ENCODE assay signal across 8 cellular contexts in the genomic region with DNA sequence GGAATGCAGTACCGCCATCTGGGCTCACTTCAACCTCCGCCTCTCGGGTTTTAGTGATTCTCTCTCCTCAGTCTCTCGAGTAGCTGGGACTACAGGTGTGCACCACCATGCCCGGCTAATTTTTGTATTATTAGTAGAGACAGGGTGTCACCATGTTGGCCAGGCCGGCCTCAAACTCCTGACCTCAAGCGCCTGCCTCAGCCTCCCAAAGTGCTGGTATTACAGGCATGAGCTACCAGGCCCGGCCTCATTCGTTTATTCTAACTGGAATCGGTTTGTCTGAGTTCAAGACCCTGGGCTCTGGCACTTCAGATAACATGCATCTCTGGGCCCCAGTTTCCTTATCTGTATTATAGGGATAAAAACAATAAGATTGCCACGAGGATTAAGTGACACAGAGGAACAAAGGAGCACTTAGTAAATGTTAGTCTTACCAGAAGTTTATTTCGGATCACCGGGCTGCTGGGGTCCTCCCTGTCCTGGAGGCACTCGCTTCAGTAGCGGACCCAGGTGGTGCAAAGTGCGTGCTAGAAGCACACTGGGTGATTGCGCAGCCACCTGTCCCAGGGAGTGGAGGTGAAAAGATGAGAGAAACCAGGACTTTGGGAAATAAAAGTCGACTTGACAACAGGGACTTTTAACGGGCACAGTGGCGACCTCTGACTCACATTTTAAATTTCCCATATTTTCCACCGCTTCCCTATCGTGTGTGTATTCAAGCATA. TPM values are rescaled to one million over a fixed set of nuclear protein-coding genes. Genes with fewer than 3 reads are reported as not detected.
DNase-seq lines count a peak whose midpoint lies in the region; ATAC-seq, FAIRE-seq and TF ChIP-seq lines count a peak whose summit lies in the region.

No MANE protein-coding gene starts in this region.

- no peak for TF ChIP-seq RAD21 in A549 (conservative IDR thresholded peaks at IDR 0.05 in 1 of 2, IDR thresholded peaks at IDR 0.05 in 1 of 2)

- intact Hi-C loops in left lung (cut with DNase I) = no loop called here

- H3K9me3 ChIP-seq in A549 (no peaks in the 10 kb centered on the region), left lung (no peaks in the 10 kb centered on the region)

- H3K27me3 ChIP-seq in brain microvascular endothelial cell (replicated peaks) (peaks cover 2% of the 10 kb centered on the region), left lung (no peaks in the 10 kb centered on the region)

- no peak for TF ChIP-seq EP300 in A549 (IDR thresholded peaks at IDR 0.05)

- TF ChIP-seq CTCF in A549 (IDR thresholded peaks at IDR 0.05) (no peak), brain microvascular endothelial cell (IDR thresholded peaks at IDR 0.05; ENCODE audit: low read depth, low read length, missing control alignments) (no peak), left lung (IDR thresholded peaks at IDR 0.05) (no peak)

- H3K4me1 ChIP-seq in A549 = peaks cover 6% of the 10 kb centered on the region; the same call in 2 of the 3 replicates
- H3K4me1 ChIP-seq in left lung = peaks cover 0 to 25% of the 10 kb centered on the region in 2 donors

- ATAC-seq in A549 (peak; percentile 1 to 35; a peak in 4 of 6 replicates), left lung (peak; percentile 4)

- peak overlapping the region; percentile 78 for H3K4me2 ChIP-seq in A549

- H3K36me3 ChIP-seq in brain microvascular endothelial cell (replicated peaks) (no peaks in the 10 kb centered on the region), left lung (no peaks in the 10 kb centered on the region)

- H3K27ac ChIP-seq in A549 (peak overlapping the region; percentile 24 to 90; a peak in 4 of 6 replicates), brain microvascular endothelial cell (no peak overlapping the region), left lung (peak overlapping the region; percentile 16 to 82), temporal lobe (ENCODE audit: low read depth, low read length) (peak overlapping the region; percentile 55)

- CTCF ChIA-PET in A549 (lab: Yijun Ruan, JAX) = interaction anchor here (1.5 kb wide), 1 partner anchor 20 kb away, joined by 4 read pairs; no protein-coding TSS in a partner anchor

- in situ Hi-C loops in brain microvascular endothelial cell (cut with HindIII; ENCODE audit: low pct_ligation_motif_present, low sequenced_read_pairs) = no loop called here

- WGBS in A549 (ENCODE audit: missing lambda C conversion rate) = 53% methylated on average over 22 of the region's 22 CpGs

- no peak for FAIRE-seq in A549 (lab: Jason Lieb, UNC)

- POLR2A ChIA-PET in A549 (lab: Yijun Ruan, JAX) = interaction anchor here (0.6 to 1.6 kb wide), 8 partner anchors 9 to 780 kb away, joined by 3 to 7 read pairs (median 4); no protein-coding TSS in a partner anchor

- H3K4me3 ChIP-seq in A549 = peak overlapping the region; percentile 61
- H3K4me3 ChIP-seq in Jurkat, Clone E6-1 (ENCODE audit: low read length) = peak overlapping the region; percentile 34
- peak overlapping the region; percentile 63 for H3K4me3 ChIP-seq in brain microvascular endothelial cell (ENCODE audit: low read depth, low read length)
- H3K4me3 ChIP-seq in left lung = peak overlapping the region; percentile 56 to 65

- no peak for TF ChIP-seq POLR2A in A549 (IDR thresholded peaks at IDR 0.05; ENCODE audit: low read length)

- DNase-seq in A549 (ENCODE audit: low read depth in 1 of 2, low spot score in 1 of 2) = peak in 1 of 2 experiments; percentile 23
- no peak for DNase-seq in Jurkat, Clone E6-1 (ENCODE audit: low read depth, low spot score)
- no peak for DNase-seq in brain microvascular endothelial cell
- DNase-seq in left lung = no peak
- no peak for DNase-seq in SHP77 treated with DMSO at 0.1 percent for 48 hours (lab: John Stamatoyannopoulos, UW)
- DNase-seq in stimulated activated naive CD4-positive, alpha-beta T cell treated with Interleukin-2 at 50 U/mL for 16 hours (lab: John Stamatoyannopoulos, UW) = no peak
- no peak for DNase-seq in kidney glomerular epithelial cell (lab: John Stamatoyannopoulos, UW)

TF ChIP-seq in A549, 52 proteins besides CTCF, POLR2A, EP300 and RAD21:
- TF ChIP-seq, protein P1, sequence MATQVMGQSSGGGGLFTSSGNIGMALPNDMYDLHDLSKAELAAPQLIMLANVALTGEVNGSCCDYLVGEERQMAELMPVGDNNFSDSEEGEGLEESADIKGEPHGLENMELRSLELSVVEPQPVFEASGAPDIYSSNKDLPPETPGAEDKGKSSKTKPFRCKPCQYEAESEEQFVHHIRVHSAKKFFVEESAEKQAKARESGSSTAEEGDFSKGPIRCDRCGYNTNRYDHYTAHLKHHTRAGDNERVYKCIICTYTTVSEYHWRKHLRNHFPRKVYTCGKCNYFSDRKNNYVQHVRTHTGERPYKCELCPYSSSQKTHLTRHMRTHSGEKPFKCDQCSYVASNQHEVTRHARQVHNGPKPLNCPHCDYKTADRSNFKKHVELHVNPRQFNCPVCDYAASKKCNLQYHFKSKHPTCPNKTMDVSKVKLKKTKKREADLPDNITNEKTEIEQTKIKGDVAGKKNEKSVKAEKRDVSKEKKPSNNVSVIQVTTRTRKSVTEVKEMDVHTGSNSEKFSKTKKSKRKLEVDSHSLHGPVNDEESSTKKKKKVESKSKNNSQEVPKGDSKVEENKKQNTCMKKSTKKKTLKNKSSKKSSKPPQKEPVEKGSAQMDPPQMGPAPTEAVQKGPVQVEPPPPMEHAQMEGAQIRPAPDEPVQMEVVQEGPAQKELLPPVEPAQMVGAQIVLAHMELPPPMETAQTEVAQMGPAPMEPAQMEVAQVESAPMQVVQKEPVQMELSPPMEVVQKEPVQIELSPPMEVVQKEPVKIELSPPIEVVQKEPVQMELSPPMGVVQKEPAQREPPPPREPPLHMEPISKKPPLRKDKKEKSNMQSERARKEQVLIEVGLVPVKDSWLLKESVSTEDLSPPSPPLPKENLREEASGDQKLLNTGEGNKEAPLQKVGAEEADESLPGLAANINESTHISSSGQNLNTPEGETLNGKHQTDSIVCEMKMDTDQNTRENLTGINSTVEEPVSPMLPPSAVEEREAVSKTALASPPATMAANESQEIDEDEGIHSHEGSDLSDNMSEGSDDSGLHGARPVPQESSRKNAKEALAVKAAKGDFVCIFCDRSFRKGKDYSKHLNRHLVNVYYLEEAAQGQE (IDR thresholded peaks at IDR 0.05) = no peak
- TF ChIP-seq EHMT2 (IDR thresholded peaks at IDR 0.05; ENCODE audit: low read depth) (no peak), POLR2AphosphoS2 (conservative IDR thresholded peaks at IDR 0.05; ENCODE audit: low read length) (no peak), CHD4 (IDR thresholded peaks at IDR 0.05; ENCODE audit: borderline replicate concordance) (no peak), NR3C1 (IDR thresholded peaks at IDR 0.05) (no peak)
- TF ChIP-seq, protein P2, sequence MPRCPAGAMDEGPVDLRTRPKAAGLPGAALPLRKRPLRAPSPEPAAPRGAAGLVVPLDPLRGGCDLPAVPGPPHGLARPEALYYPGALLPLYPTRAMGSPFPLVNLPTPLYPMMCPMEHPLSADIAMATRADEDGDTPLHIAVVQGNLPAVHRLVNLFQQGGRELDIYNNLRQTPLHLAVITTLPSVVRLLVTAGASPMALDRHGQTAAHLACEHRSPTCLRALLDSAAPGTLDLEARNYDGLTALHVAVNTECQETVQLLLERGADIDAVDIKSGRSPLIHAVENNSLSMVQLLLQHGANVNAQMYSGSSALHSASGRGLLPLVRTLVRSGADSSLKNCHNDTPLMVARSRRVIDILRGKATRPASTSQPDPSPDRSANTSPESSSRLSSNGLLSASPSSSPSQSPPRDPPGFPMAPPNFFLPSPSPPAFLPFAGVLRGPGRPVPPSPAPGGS (IDR thresholded peaks at IDR 0.05) = no peak
- TF ChIP-seq, protein P3, sequence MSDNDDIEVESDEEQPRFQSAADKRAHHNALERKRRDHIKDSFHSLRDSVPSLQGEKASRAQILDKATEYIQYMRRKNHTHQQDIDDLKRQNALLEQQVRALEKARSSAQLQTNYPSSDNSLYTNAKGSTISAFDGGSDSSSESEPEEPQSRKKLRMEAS (IDR thresholded peaks at IDR 0.05) = no peak

RNA-seq across cellular contexts. Expression of a gene that starts 37.5 kb away (rescaled TPM):
- polyA plus RNA-seq in A549 (2011; rRNA removed) (6.8 and 7.0 TPM in 2 replicates), A549 (2017; fragmentation: RNase III; extraction: RNeasy Plus Mini Kit Qiagen cat#74134 plus additional on column Dnase treatment) (6.4 to 7.6 TPM (median 6.5 TPM) in 3 replicates)
- polyA plus RNA-seq in A549 (2012; cell fraction: cytosol; rRNA removed) = 6.6 and 7.9 TPM in 2 replicates
- 17.1 and 18.9 TPM in 2 replicates for polyA plus RNA-seq in A549 (2012; cell fraction: nucleus; rRNA removed)
- polyA minus RNA-seq in A549 (2011; rRNA and poly(A)+ RNA removed) = 24.5 and 36.0 TPM in 2 replicates
- polyA plus RNA-seq in Jurkat, Clone E6-1 (2012; ENCODE audit: insufficient read depth, insufficient read length) = 6.1 TPM
- total RNA-seq in left lung (10 to 100 TPM; 14.8 to 16.8 TPM), temporal lobe (3.7 TPM)

RNA-seq across cellular contexts. Expression of a gene that starts 56.5 kb away (rescaled TPM):
- polyA plus RNA-seq in A549 (2011; rRNA removed) = 47.6 and 55.6 TPM in 2 replicates
- 68.8 and 90.4 TPM in 2 replicates for polyA plus RNA-seq in A549 (2012; cell fraction: cytosol; rRNA removed)
- 57.0 and 72.5 TPM in 2 replicates for polyA plus RNA-seq in A549 (2012; cell fraction: nucleus; rRNA removed)
- polyA plus RNA-seq in A549 (2017; fragmentation: RNase III; extraction: RNeasy Plus Mini Kit Qiagen cat#74134 plus additional on column Dnase treatment) = 75.6 to 79.5 TPM (median 77.6 TPM) in 3 replicates
- 14.9 and 16.1 TPM in 2 replicates for polyA minus RNA-seq in A549 (2011; rRNA and poly(A)+ RNA removed)
- polyA plus RNA-seq in Jurkat, Clone E6-1 (2012; ENCODE audit: insufficient read depth, insufficient read length) = 102 TPM
- 10 to 100 TPM; 22.4 to 27.0 TPM for total RNA-seq in left lung
- total RNA-seq in temporal lobe = 21.1 TPM
